Comparison of ENCODE assay signal across 1 cellular context in the genomic region with DNA sequence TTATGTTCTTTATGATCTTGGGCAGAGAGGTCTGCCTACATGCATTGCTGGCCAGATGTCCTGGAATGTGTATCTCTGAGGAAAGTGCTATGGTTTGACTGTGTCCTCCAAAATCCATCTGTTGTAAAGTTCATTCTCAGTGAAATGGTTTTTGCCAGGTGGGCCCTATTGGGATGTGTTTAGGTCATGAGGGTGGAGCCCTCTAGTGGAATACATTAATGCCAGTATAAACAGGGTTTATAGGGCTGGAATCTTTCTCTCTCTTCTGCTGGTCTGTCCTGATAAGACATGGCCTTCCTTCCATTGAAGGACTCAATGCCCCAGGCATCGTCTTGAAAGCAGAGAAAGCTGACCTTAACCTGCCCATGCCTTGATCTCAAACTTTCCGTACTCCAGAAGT.
TF ChIP-seq lines count a peak whose summit lies in the region.

No MANE protein-coding gene starts in this region.

TF ChIP-seq in WTC11, 78 proteins besides CTCF, POLR2A, EP300 and RAD21 (continued from another document):
- no peak for TF ChIP-seq CDX4 (CRISPR knock-in tag; IDR thresholded peaks at IDR 0.05; ENCODE audit: borderline replicate concordance)
- TF ChIP-seq IRF2 (CRISPR knock-in tag; IDR thresholded peaks at IDR 0.05; ENCODE audit: borderline replicate concordance, low read depth): no peak
TF ChIP-seq in WTC11: peak in this region for 0.
